Comparison of ENCODE assay signal across 22 cellular contexts in genomic region chr3:128146201-128146600, GRCh38. TPM values are rescaled to one million over a fixed set of nuclear protein-coding genes. Genes with fewer than 3 reads are reported as not detected.
DNase-seq lines count a peak whose midpoint lies in the region; ATAC-seq, FAIRE-seq and TF ChIP-seq lines count a peak whose summit lies in the region.
"Had no signal": no experiment of that assay in that cellular context is flagged by ENCODE, and none has a peak within 500 bp of the region (broad histone marks: within the 10 kb centered on the region; RNA-seq: fewer than 3 reads in every experiment).

No MANE protein-coding gene starts in this region.

- no peak overlapping the region for H2BK20ac ChIP-seq in H9 (ENCODE audit: low read depth, low read length, poor library complexity, severe bottlenecking)
- no peak overlapping the region for H2BK20ac ChIP-seq in IMR-90 (ENCODE audit: low read depth, low read length)
- no peak overlapping the region for H2BK20ac ChIP-seq in H1 (ENCODE audit: low read length)

- H4K5ac ChIP-seq in H9 (ENCODE audit: insufficient read length, low read depth, low read length) (no peak overlapping the region), IMR-90 (ENCODE audit: low read depth, low read length) (no peak overlapping the region), H1 (ENCODE audit: insufficient read length, low read depth, low read length) (no peak overlapping the region)

- H3K27ac Mint-ChIP-seq in H9 (peak overlapping the region in 1 of 3 experiments; percentile 32; a peak in 1 of 7 replicates), chondrocyte (ENCODE audit: unreplicated experiment) (no peak overlapping the region)
- H3K27ac Mint-ChIP-seq: CD8-positive, alpha-beta memory T cell; GM23338 had no signal

- no peak overlapping the region for H4K91ac ChIP-seq in H9 (ENCODE audit: insufficient read length, low read depth, low read length)
- H4K91ac ChIP-seq in IMR-90 (ENCODE audit: insufficient read depth, low read depth, low read length) = no peak overlapping the region
- H4K91ac ChIP-seq in H1 (replicated peaks; ENCODE audit: insufficient read length, low read length) = no peak overlapping the region

- DNase-seq in H9 (no peak), IMR-90 (no peak), H1 (ENCODE audit: low read depth in 1 of 2, low spot score in 2 of 2) (no peak), HPDE6-E6E7 (ENCODE audit: extremely low spot score) (no peak), chondrocyte (ENCODE audit: low spot score) (no peak)
- DNase-seq: ACHN; BE2C; C1 segment of cervical spinal cord; CD4-positive, CD25-positive, alpha-beta regulatory T cell; CD8-positive, alpha-beta memory T cell; COR-L47; DMS 273 treated with DMSO at 0.1 percent for 48 hours; DMS53; DND-41; EL; H7 had no signal

- H2BK12ac ChIP-seq in H9 (ENCODE audit: insufficient read length, low read depth, low read length) (no peak overlapping the region), H1 (ENCODE audit: low read depth, low read length) (peak overlapping the region; percentile 45; the same call in 1 of the 2 replicates)

- H3K56ac ChIP-seq in H9 (ENCODE audit: insufficient read length, low read depth, low read length) (no peak overlapping the region), IMR-90 (ENCODE audit: extremely low read depth, insufficient read depth, low read length) (no peak overlapping the region), H1 (replicated peaks; ENCODE audit: insufficient read length, low read depth, low read length) (no peak overlapping the region)

- TF ChIP-seq RAD21 in IMR-90 (IDR thresholded peaks at IDR 0.05; ENCODE audit: low read length) (no peak), H1 (IDR thresholded peaks at IDR 0.05 in 1 of 2, conservative IDR thresholded peaks at IDR 0.05 in 1 of 2; ENCODE audit: low read depth in 2 of 2, low read length in 2 of 2) (no peak)

- H3K4me3 Mint-ChIP-seq in H9 = no peak overlapping the region
- no peak overlapping the region for H3K4me3 Mint-ChIP-seq in chondrocyte (ENCODE audit: unreplicated experiment)
- H3K4me3 Mint-ChIP-seq: CD4-positive, CD25-positive, alpha-beta regulatory T cell; CD8-positive, alpha-beta memory T cell; GM23338 had no signal

- no peak overlapping the region for H2AK5ac ChIP-seq in H9 (ENCODE audit: insufficient read length, low read length)
- H2AK5ac ChIP-seq in IMR-90 (ENCODE audit: low read depth, low read length) = peak overlapping the region; percentile 10; the same call in 1 of the 2 replicates
- H2AK5ac ChIP-seq in H1 (ENCODE audit: low read depth, low read length) = peak overlapping the region; percentile 93; the same call in 1 of the 2 replicates

- ATAC-seq in IMR-90 (ENCODE audit: low read depth) = no peak
- ATAC-seq in activated CD4-positive, CD25-positive, alpha-beta regulatory T cell treated with anti-CD3 and anti-CD28 coated beads, Interleukin-2, amount 50 U/mL, for 24 hours = no peak
- ATAC-seq: GM23338 had no signal

- no TSS peak for BruUV-seq in IMR-90 (replicated peaks; lab: Mats Ljungman, UMichigan)

- no peaks in the 10 kb centered on the region for H3K4me1 ChIP-seq in H9 (ENCODE audit: insufficient read depth, low read length)
- no peaks in the 10 kb centered on the region; the same call in 1 of the 2 replicates for H3K4me1 ChIP-seq in IMR-90 (ENCODE audit: control insufficient read depth, insufficient read depth, low read length)
- no peaks in the 10 kb centered on the region for H3K4me1 ChIP-seq in H1 (replicated peaks in 1 of 4; ENCODE audit: control insufficient read depth in 3 of 4, insufficient read depth in 4 of 4, low read length in 3 of 4)
- H3K4me1 ChIP-seq: BE2C had no signal

- H3T11ph ChIP-seq in H9 (ENCODE audit: low read length) = no peak overlapping the region

- FAIRE-seq in H1 (lab: Jason Lieb, UNC) = no peak
- FAIRE-seq: A204.1, GM12892, GM18507, K562 had no signal

- no peaks in the 10 kb centered on the region for H3K79me2 ChIP-seq in H9 (ENCODE audit: insufficient read depth, low read length)
- no peaks in the 10 kb centered on the region for H3K79me2 ChIP-seq in H1 (ENCODE audit: control insufficient read depth in 1 of 2, insufficient read depth in 2 of 2, low read length in 2 of 2)

- H2BK15ac ChIP-seq in H9 (ENCODE audit: low read depth, low read length) (no peak overlapping the region), IMR-90 (ENCODE audit: low read depth, low read length) (no peak overlapping the region), H1 (ENCODE audit: low read length) (no peak overlapping the region)

- WGBS in H9 (ENCODE audit: extremely low coverage, insufficient read length, low lambda C conversion rate) = no CpG with 5 or more reads among the region's 14 CpGs
- 96% methylated on average over 12 of the region's 14 CpGs; no CpG with 5 or more reads in 1 of the 2 experiments for WGBS in IMR-90 (ENCODE audit: extremely low coverage in 2 of 2, insufficient read length in 1 of 2), 2 experiments
- 94% methylated on average over 14 of the region's 14 CpGs; no CpG with 5 or more reads in 1 of the 2 experiments for WGBS in H1 (ENCODE audit: extremely low coverage in 1 of 2, insufficient coverage in 1 of 2, insufficient read length in 1 of 2, insufficient replicate concordance in 2 of 2, low coverage in 1 of 2, low lambda C conversion rate in 2 of 2, missing lambda C conversion rate in 1 of 2), 2 experiments

- H4K20me1 ChIP-seq in H9 (ENCODE audit: control insufficient read depth, insufficient read depth, insufficient read length) (peaks cover 4% of the 10 kb centered on the region), IMR-90 (ENCODE audit: insufficient read depth, low read length) (no peaks in the 10 kb centered on the region), H1 (replicated peaks in 1 of 2; ENCODE audit: control insufficient read depth in 1 of 2, insufficient read depth in 2 of 2, low read length in 2 of 2) (peaks cover 0 to 4% of the 10 kb centered on the region in 2 experiments)

- H3K4me1 Mint-ChIP-seq in H9 (no peaks in the 10 kb centered on the region), chondrocyte (ENCODE audit: low read depth) (peaks cover 9% of the 10 kb centered on the region)
- H3K4me1 Mint-ChIP-seq: CD4-positive, CD25-positive, alpha-beta regulatory T cell; CD8-positive, alpha-beta memory T cell had no signal

- no peak for TF ChIP-seq EP300 in H1 (IDR thresholded peaks at IDR 0.05; ENCODE audit: borderline replicate concordance in 1 of 2, low read depth in 2 of 2, low read length in 2 of 2)

- POLR2A ChIA-PET in IMR-90 (lab: Charles Lee; ENCODE audit: unreplicated experiment) (no interaction called here), H1 (lab: Charles Lee; ENCODE audit: partially characterized antibody) (no interaction called here)

- in situ Hi-C loops in IMR-90 (cut with MboI; ENCODE audit: low sequenced_read_pairs) = no loop called here

- CTCF ChIA-PET in IMR-90 (lab: Yijun Ruan, JAX) = no interaction called here
- CTCF ChIA-PET in H1 (lab: Charles Lee; ENCODE audit: partially characterized antibody) = no interaction called here

- H3K27me3 ChIP-seq in H9 (ENCODE audit: insufficient read depth, low read length) (no peaks in the 10 kb centered on the region), IMR-90 (ENCODE audit: control insufficient read depth, insufficient read depth, low read length) (peaks cover 7% of the 10 kb centered on the region), H1 (replicated peaks in 1 of 4; ENCODE audit: control insufficient read depth in 3 of 4, extremely low read depth in 1 of 4, insufficient read depth in 3 of 4, low read length in 3 of 4) (no peaks in the 10 kb centered on the region)
- H3K27me3 ChIP-seq: BE2C had no signal

- H4K8ac ChIP-seq in H9 (replicated peaks; ENCODE audit: insufficient read length, low read depth, low read length) = peak overlapping the region; percentile 90
- no peak overlapping the region for H4K8ac ChIP-seq in IMR-90 (ENCODE audit: low read depth in 2 of 2, low read length in 2 of 2)
- no peak overlapping the region; the same call in 1 of the 2 replicates for H4K8ac ChIP-seq in H1 (ENCODE audit: extremely low read depth, insufficient read depth, low read length)

- no peaks in the 10 kb centered on the region for H3K9me3 ChIP-seq in H9 (ENCODE audit: control insufficient read depth, low read depth, low read length)
- H3K9me3 ChIP-seq in IMR-90 (ENCODE audit: control insufficient read depth, insufficient read depth, low read length) = no peaks in the 10 kb centered on the region
- H3K9me3 ChIP-seq in H1 (ENCODE audit: insufficient read depth in 2 of 2, low read depth in 1 of 2, low read length in 1 of 2) = no peaks in the 10 kb centered on the region
- H3K9me3 ChIP-seq: BE2C had no signal

- no peak for TF ChIP-seq POLR2A in IMR-90 (IDR thresholded peaks at IDR 0.05; ENCODE audit: low read depth, low read length)
- TF ChIP-seq POLR2A in H1 (IDR thresholded peaks at IDR 0.05; ENCODE audit: control extremely low read depth in 1 of 2, low read depth in 2 of 2, low read length in 2 of 2) = no peak

- no peak overlapping the region for H2BK120ac ChIP-seq in H9 (ENCODE audit: low read depth, low read length, poor library complexity, severe bottlenecking)
- no peak overlapping the region for H2BK120ac ChIP-seq in IMR-90 (ENCODE audit: low read depth, low read length)
- no peak overlapping the region for H2BK120ac ChIP-seq in H1 (replicated peaks; ENCODE audit: low read depth, low read length)

- no peaks in the 10 kb centered on the region for H3K9me3 Mint-ChIP-seq in H9
- H3K9me3 Mint-ChIP-seq in chondrocyte (ENCODE audit: low read depth) = no peaks in the 10 kb centered on the region
- H3K9me3 Mint-ChIP-seq: CD4-positive, CD25-positive, alpha-beta regulatory T cell; CD8-positive, alpha-beta memory T cell; GM23338 had no signal

- H2BK5ac ChIP-seq in H9 (ENCODE audit: insufficient read length, low read length) (no peak overlapping the region), IMR-90 (ENCODE audit: low read depth, low read length, poor library complexity, severe bottlenecking) (no peak overlapping the region), H1 (ENCODE audit: low read depth, low read length) (no peak overlapping the region)

- H3K4me3 ChIP-seq in IMR-90 (ENCODE audit: insufficient read depth, low read depth, low read length) (no peak overlapping the region), H1 (ENCODE audit: extremely low read depth in 1 of 4, insufficient read depth in 2 of 4, low read depth in 3 of 4, low read length in 4 of 4) (no peak overlapping the region)
- H3K4me3 ChIP-seq: GM23338, K562 had no signal

- H3K18ac ChIP-seq in H9 (ENCODE audit: insufficient read length, low read depth, low read length) = no peak overlapping the region
- no peak overlapping the region for H3K18ac ChIP-seq in IMR-90 (ENCODE audit: low read depth, low read length)
- H3K18ac ChIP-seq in H1 (ENCODE audit: extremely low read depth, low read length) = no peak overlapping the region

- intact Hi-C loops in IMR-90 (cut with micrococcal nuclease) = no loop called here

- H3K79me1 ChIP-seq in H9 (ENCODE audit: insufficient read depth, low read depth, low read length, poor library complexity, severe bottlenecking) (no peaks in the 10 kb centered on the region), IMR-90 (ENCODE audit: low read depth in 1 of 2, low read length in 2 of 2) (no peaks in the 10 kb centered on the region), H1 (ENCODE audit: low read depth, low read length) (no peaks in the 10 kb centered on the region)

- peaks cover 32% of the 10 kb centered on the region for H3K27me3 Mint-ChIP-seq in H9 (ENCODE audit: low read depth)
- no peaks in the 10 kb centered on the region for H3K27me3 Mint-ChIP-seq in chondrocyte (ENCODE audit: low read depth)

- H3K36me3 ChIP-seq in IMR-90 (ENCODE audit: control insufficient read depth, insufficient read depth, low read length) (no peaks in the 10 kb centered on the region), H1 (ENCODE audit: control insufficient read depth in 2 of 4, insufficient read depth in 4 of 4, low read length in 3 of 4) (no peaks in the 10 kb centered on the region)
- H3K36me3 ChIP-seq: BE2C had no signal

- H3K23ac ChIP-seq in H9 (ENCODE audit: insufficient read length, low read depth, low read length) (peak overlapping the region; percentile 74), IMR-90 (ENCODE audit: low read depth, low read length) (no peak overlapping the region), H1 (ENCODE audit: insufficient read length) (no peak overlapping the region)

- TF ChIP-seq CTCF in H9 (conservative IDR thresholded peaks at IDR 0.05) (no peak), IMR-90 (conservative IDR thresholded peaks at IDR 0.05; ENCODE audit: low read depth, low read length) (no peak), H1 (IDR thresholded peaks at IDR 0.05; ENCODE audit: control extremely low read depth in 1 of 3, insufficient read depth in 1 of 3, low read depth in 1 of 3, low read length in 3 of 3) (no peak), chondrocyte (IDR thresholded peaks at IDR 0.05) (no peak)

- no peak overlapping the region for H3K9ac ChIP-seq in H9 (ENCODE audit: extremely low read depth, insufficient read length, low read length)
- no peak overlapping the region for H3K9ac ChIP-seq in IMR-90 (ENCODE audit: low read depth, low read length)
- no peak overlapping the region; a peak in 1 of 7 replicates for H3K9ac ChIP-seq in H1 (replicated peaks in 1 of 4; ENCODE audit: extremely low read depth in 1 of 4, low read depth in 3 of 4, low read length in 3 of 4)

- H3K27ac ChIP-seq in H9 (ENCODE audit: insufficient read length, low read depth, low read length) = no peak overlapping the region
- H3K27ac ChIP-seq in IMR-90 (ENCODE audit: insufficient read depth, low read length) = no peak overlapping the region
- no peak overlapping the region for H3K27ac ChIP-seq in H1 (ENCODE audit: low read depth, low read length)

- dilution Hi-C loops in IMR-90 (cut with HindIII; ENCODE audit: low sequenced_read_pairs, unreplicated experiment) = no loop called here

- no peaks in the 10 kb centered on the region for H3K23me2 ChIP-seq in H9 (ENCODE audit: insufficient read length, low read depth, low read length, poor library complexity, severe bottlenecking)
- H3K23me2 ChIP-seq in H1 (ENCODE audit: low read depth, low read length) = no peaks in the 10 kb centered on the region

- no peak overlapping the region for H2AFZ ChIP-seq in H9 (ENCODE audit: low read length)
- H2AFZ ChIP-seq in IMR-90 (replicated peaks; ENCODE audit: low read length, poor library complexity) = no peak overlapping the region
- no peak overlapping the region for H2AFZ ChIP-seq in H1 (ENCODE audit: low read length)
- H2AFZ ChIP-seq: GM23338 had no signal

- H3K14ac ChIP-seq in H9 (ENCODE audit: insufficient read depth, low read length) (no peak overlapping the region; the same call in 1 of the 2 replicates), IMR-90 (replicated peaks; ENCODE audit: low read depth, low read length) (no peak overlapping the region), H1 (ENCODE audit: insufficient read length) (no peak overlapping the region)

- H3K4ac ChIP-seq in H9 (ENCODE audit: low read depth, low read length) = no peak overlapping the region
- no peak overlapping the region for H3K4ac ChIP-seq in IMR-90 (ENCODE audit: low read depth, low read length)
- no peak overlapping the region for H3K4ac ChIP-seq in H1 (replicated peaks; ENCODE audit: insufficient read length, low read depth, low read length)

- H3K4me2 ChIP-seq in H9 (ENCODE audit: insufficient read depth, insufficient read length, low read length) (no peak overlapping the region), IMR-90 (ENCODE audit: low read depth, low read length) (no peak overlapping the region), H1 (ENCODE audit: insufficient read depth in 1 of 2, low read depth in 2 of 2, low read length in 2 of 2) (no peak overlapping the region)
- H3K4me2 ChIP-seq: GM23338 had no signal

- H3K36me3 Mint-ChIP-seq in H9 (ENCODE audit: insufficient read depth in 1 of 3, low read depth in 3 of 3) = no peaks in the 10 kb centered on the region; a peak in 1 of 7 replicates
- peaks cover 2% of the 10 kb centered on the region for H3K36me3 Mint-ChIP-seq in chondrocyte (ENCODE audit: low read depth)

- no peak overlapping the region for H2AK9ac ChIP-seq in IMR-90 (replicated peaks; ENCODE audit: low read depth, low read length, poor library complexity)

- peaks cover 8% of the 10 kb centered on the region; the same call in 1 of the 2 replicates for H3K9me1 ChIP-seq in IMR-90 (ENCODE audit: insufficient read depth, low read length)

RNA-seq across cellular contexts. Expression of gene EEFSEC, which starts 7.1 kb away (rescaled TPM):
- total RNA-seq in H9 (2021) = 9.5 and 10.2 TPM in 2 replicates
- 4.4 and 4.5 TPM in 2 replicates for total RNA-seq in IMR-90 (2012; rRNA removed)
- 9.3 and 10.6 TPM in 2 replicates for polyA plus RNA-seq in IMR-90 (2012; rRNA removed)
- polyA plus RNA-seq in IMR-90 (2012; cell fraction: cytosol; rRNA removed) = 5.9 and 11.2 TPM in 2 replicates
- 7.5 and 15.5 TPM in 2 replicates for polyA plus RNA-seq in IMR-90 (2012; cell fraction: nucleus; rRNA removed; ENCODE audit: low replicate concordance)
- total RNA-seq in H1 (2021; fragmentation: NEBNext Ultra II Directional; extraction: Animal tissue kit (Norgen Biotek cat#: 25700)) = 13.1 and 13.8 TPM in 2 replicates
- 19.8 and 27.6 TPM in 2 replicates for polyA plus RNA-seq in H1 (2011; rRNA removed)
- polyA plus RNA-seq in H1 (2011; cell fraction: cytosol; rRNA removed) = 16.2 TPM
- polyA plus RNA-seq in H1 (2011; cell fraction: nucleus; rRNA removed) = 17.5 TPM
- 7.3 to 14.1 TPM (median 12.1 TPM) in 4 replicates for polyA plus RNA-seq in H1 (2012, experiment 1 of 2)
- 15.7 TPM for polyA plus RNA-seq in H1 (2012, experiment 2 of 2)
- polyA plus RNA-seq in H1 (2013, experiment 1 of 2) = 8.8 TPM
- polyA plus RNA-seq in H1 (2013, experiment 2 of 2) = 9.1 TPM
- 11.9 and 12.1 TPM in 2 replicates for polyA minus RNA-seq in H1 (2011; rRNA and poly(A)+ RNA removed)
- polyA minus RNA-seq in H1 (2011; cell fraction: cytosol; rRNA and poly(A)+ RNA removed) = 11.4 TPM
- polyA minus RNA-seq in H1 (2011; cell fraction: nucleus; rRNA and poly(A)+ RNA removed) = 22.0 TPM
- 12.2 to 20.8 TPM (median 12.5 TPM) in 3 replicates for total RNA-seq in chondrocyte

RNA-seq across cellular contexts. Expression of gene RUVBL1, which starts 22.6 kb away (rescaled TPM):
- 99.6 and 99.7 TPM in 2 replicates for total RNA-seq in H9 (2021)
- total RNA-seq in IMR-90 (2012; rRNA removed) = 83.3 and 99.2 TPM in 2 replicates
- 68.7 and 75.2 TPM in 2 replicates for polyA plus RNA-seq in IMR-90 (2012; rRNA removed)
- polyA plus RNA-seq in IMR-90 (2012; cell fraction: cytosol; rRNA removed) = 43.0 and 49.3 TPM in 2 replicates
- 21.0 and 28.8 TPM in 2 replicates for polyA plus RNA-seq in IMR-90 (2012; cell fraction: nucleus; rRNA removed; ENCODE audit: low replicate concordance)
- total RNA-seq in H1 (2021; fragmentation: NEBNext Ultra II Directional; extraction: Animal tissue kit (Norgen Biotek cat#: 25700)) = 131 and 135 TPM in 2 replicates
- polyA plus RNA-seq in H1 (2011; rRNA removed) = 112 and 113 TPM in 2 replicates
- polyA plus RNA-seq in H1 (2011; cell fraction: cytosol; rRNA removed) = 155 TPM
- polyA plus RNA-seq in H1 (2011; cell fraction: nucleus; rRNA removed) = 102 TPM
- polyA plus RNA-seq in H1 (2012, experiment 1 of 2) = 147 to 169 TPM (median 163 TPM) in 4 replicates
- 94.8 TPM for polyA plus RNA-seq in H1 (2012, experiment 2 of 2)
- 76.0 TPM for polyA plus RNA-seq in H1 (2013, experiment 1 of 2)
- 74.4 TPM for polyA plus RNA-seq in H1 (2013, experiment 2 of 2)
- 78.8 and 104 TPM in 2 replicates for polyA minus RNA-seq in H1 (2011; rRNA and poly(A)+ RNA removed)
- polyA minus RNA-seq in H1 (2011; cell fraction: cytosol; rRNA and poly(A)+ RNA removed) = 81.2 TPM
- 68.8 TPM for polyA minus RNA-seq in H1 (2011; cell fraction: nucleus; rRNA and poly(A)+ RNA removed)
- 18.8 to 32.1 TPM (median 19.5 TPM) in 3 replicates for total RNA-seq in chondrocyte
